ENCODE assay signal across 1 cellular context in the genomic region with DNA sequence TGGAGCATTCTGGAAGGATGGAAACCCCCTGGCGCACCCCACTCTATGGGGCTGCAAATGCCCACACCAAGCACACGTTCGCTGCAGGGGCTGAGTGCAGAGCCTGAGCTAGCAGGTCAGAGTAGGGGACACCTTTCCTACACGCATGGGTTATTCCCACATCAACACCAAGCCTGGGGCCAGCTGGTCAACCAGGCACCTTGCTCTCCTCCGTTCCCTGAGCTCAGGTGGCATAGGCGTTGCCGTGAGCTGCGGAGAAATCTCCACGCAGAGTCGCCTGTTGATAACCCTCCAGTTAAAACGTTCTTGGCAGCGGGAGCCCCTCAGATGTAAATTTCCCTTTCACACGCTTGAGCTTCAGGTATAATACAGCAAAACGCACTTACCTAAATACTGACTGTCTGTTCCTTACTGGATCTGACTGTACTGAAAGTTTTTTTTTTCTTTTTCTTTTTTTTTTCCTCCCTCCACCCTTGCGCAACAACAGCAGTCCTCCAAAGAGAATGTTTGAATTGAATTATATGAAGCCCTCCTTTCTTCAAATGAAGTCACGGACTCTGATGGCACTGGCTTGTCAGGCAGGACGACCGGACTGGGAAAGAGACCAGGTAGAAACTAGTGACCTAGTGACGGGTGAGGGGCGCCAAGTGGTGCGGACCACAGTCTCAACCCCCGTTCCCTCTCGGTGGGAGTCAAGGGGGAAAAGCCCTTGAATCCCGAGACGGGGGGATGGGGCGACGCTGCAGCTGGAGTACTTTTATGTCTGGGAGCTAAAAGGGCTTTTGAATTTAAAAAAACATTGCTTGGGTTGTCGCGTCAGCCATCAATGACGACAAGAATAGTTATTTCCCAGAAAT.
TF ChIP-seq lines count a peak whose summit lies in the region.

No MANE protein-coding gene starts in this region.

TF ChIP-seq in HepG2, 621 proteins besides CTCF, POLR2A, EP300 and RAD21:
- TF ChIP-seq NFIB (CRISPR knock-in tag; IDR thresholded peaks at IDR 0.05; ENCODE audit: borderline replicate concordance) (no peak), CEBPB (IDR thresholded peaks at IDR 0.05; ENCODE audit: borderline replicate concordance, low read depth, low read length) (0 out of 2 replicates have a peak, but pooled peaks have one; percentile 35)
